Comparison of ENCODE assay signal across 27 cellular contexts in genomic region chr6:167972193-167972592, GRCh38. TPM values are rescaled to one million over a fixed set of nuclear protein-coding genes. Genes with fewer than 3 reads are reported as not detected.
A peak's percentile ranks its signal among the peaks of the same experiment; 100 is the strongest.
DNase-seq lines count a peak whose midpoint lies in the region; ATAC-seq, FAIRE-seq and TF ChIP-seq lines count a peak whose summit lies in the region.
"Had no signal": no experiment of that assay in that cellular context is flagged by ENCODE, and none has a peak within 500 bp of the region (broad histone marks: within the 10 kb centered on the region; RNA-seq: fewer than 3 reads in every experiment).

No MANE protein-coding gene starts in this region.

- H3K36me3 ChIP-seq in HepG2 (replicated peaks in 1 of 2; ENCODE audit: control insufficient read depth in 1 of 2, insufficient read depth in 2 of 2, low read length in 2 of 2) (peaks cover 9 to 30% of the 10 kb centered on the region in 2 experiments), right lobe of liver (peaks cover 0 to 38% (median 10%) of the 10 kb centered on the region in 4 donors), gastrocnemius medialis (peaks cover 0 to 20% of the 10 kb centered on the region in 2 donors), tibial nerve (peaks cover 0 to 30% (median 0%) of the 10 kb centered on the region in 3 donors)

- H3K9ac ChIP-seq in HepG2 (ENCODE audit: insufficient read depth, low read depth, low read length): no peak overlapping the region
- H3K9ac ChIP-seq: BLaER1 treated with 17β-estradiol and CSF1 and Interleukin-3, amounts not matched to agents 10 nM and 100 nM had no signal

- H3K4me3 ChIP-seq in HepG2 (replicated peaks in 1 of 3; ENCODE audit: insufficient read depth in 1 of 3, low read depth in 2 of 3, low read length in 3 of 3) (no peak overlapping the region), right lobe of liver (no peak overlapping the region), gastrocnemius medialis (no peak overlapping the region), tibial nerve (no peak overlapping the region)
- H3K4me3 ChIP-seq: A549; BLaER1 treated with 17β-estradiol and CSF1 and Interleukin-3, amounts not matched to agents 10 nM and 100 nM; HAP-1 had no signal

- H3K27ac ChIP-seq in HepG2 (ENCODE audit: extremely low read length, insufficient read depth, low read length) (no peak overlapping the region), right lobe of liver (no peak overlapping the region), gastrocnemius medialis (peak overlapping the region in 3 of 4 donors; percentile 26 to 73 (median 40)), tibial nerve (no peak overlapping the region)
- H3K27ac ChIP-seq: A549; BLaER1 treated with 17β-estradiol and CSF1 and Interleukin-3, amounts not matched to agents 10 nM and 100 nM had no signal

- no peak overlapping the region for H3K4me3 Mint-ChIP-seq in activated T-helper 17 cell treated with anti-CD3 and anti-CD28 coated beads, Interleukin-2, amount 50 U/mL, for 72 hours
- H3K4me3 Mint-ChIP-seq in glutamatergic neuron (ENCODE audit: unreplicated experiment): no peak overlapping the region
- H3K4me3 Mint-ChIP-seq: CD14-positive monocyte; CD4-positive, alpha-beta T cell; CD8-positive, alpha-beta memory T cell; HFFc6 had no signal

- no peaks in the 10 kb centered on the region for H4K20me1 ChIP-seq in HepG2 (ENCODE audit: insufficient read depth, low read length)

- POLR2A ChIA-PET in HepG2 (lab: Yijun Ruan, JAX): no interaction called here

- no peak for TF ChIP-seq RAD21 in HepG2 (CRISPR knock-in tag; IDR thresholded peaks at IDR 0.05)

- H2AFZ ChIP-seq in HepG2 (ENCODE audit: low read length): no peak overlapping the region

- WGBS in HepG2 (ENCODE audit: low lambda C conversion rate): 98% methylated on average over 10 of the region's 10 CpGs
- WGBS in right lobe of liver (ENCODE audit: insufficient coverage, low coverage, low lambda C conversion rate, missing lambda C conversion rate): 95% methylated on average over 10 of the region's 10 CpGs
- WGBS in tibial nerve, 2 donors: 89 to 95% methylated on average over 10 of the region's 10 CpGs

- in situ Hi-C loops in HepG2 (cut with HindIII; ENCODE audit: extremely low pct_ligation_motif_present, low pct_unique_long_range_greater_than_20kb): no loop called here
- in situ Hi-C loops in gastrocnemius medialis (cut with MboI; ENCODE audit: low sequenced_read_pairs in 4 of 4): no loop called here

- H3K36me3 Mint-ChIP-seq in activated T-helper 17 cell treated with anti-CD3 and anti-CD28 coated beads, Interleukin-2, amount 50 U/mL, for 72 hours (ENCODE audit: low read depth): peaks cover 47% of the 10 kb centered on the region
- H3K36me3 Mint-ChIP-seq in glutamatergic neuron (ENCODE audit: unreplicated experiment): peaks cover 4% of the 10 kb centered on the region
- H3K36me3 Mint-ChIP-seq: CD14-positive monocyte had no signal

- CTCF ChIA-PET in HepG2 (lab: Yijun Ruan, JAX; ENCODE audit: low intra/inter-chr PET ratio, low total read pairs): no interaction called here

- no TSS peak for BruUV-seq in HepG2 (replicated peaks; lab: Mats Ljungman, UMichigan)

- H3K4me1 Mint-ChIP-seq in activated T-helper 17 cell treated with anti-CD3 and anti-CD28 coated beads, Interleukin-2, amount 50 U/mL, for 72 hours: no peaks in the 10 kb centered on the region
- H3K4me1 Mint-ChIP-seq in glutamatergic neuron (ENCODE audit: low read depth, unreplicated experiment): peaks cover 23% of the 10 kb centered on the region
- H3K4me1 Mint-ChIP-seq: CD14-positive monocyte; CD8-positive, alpha-beta memory T cell had no signal

- no peaks in the 10 kb centered on the region for H3K4me1 ChIP-seq in HepG2 (ENCODE audit: insufficient read depth, low read length)
- peaks cover 0 to 5% (median 0%) of the 10 kb centered on the region in 4 donors for H3K4me1 ChIP-seq in right lobe of liver
- peaks cover 2 to 6% of the 10 kb centered on the region in 2 donors for H3K4me1 ChIP-seq in gastrocnemius medialis
- H3K4me1 ChIP-seq in tibial nerve: peaks cover 0 to 15% (median 0%) of the 10 kb centered on the region in 4 donors
- H3K4me1 ChIP-seq: A549, BE2C, HAP-1 had no signal

- FAIRE-seq in HepG2 (lab: Jason Lieb, UNC): no peak
- FAIRE-seq: A549, D721Med, GM12891, GM18507 had no signal

- no peaks in the 10 kb centered on the region for H3K9me3 Mint-ChIP-seq in activated T-helper 17 cell treated with anti-CD3 and anti-CD28 coated beads, Interleukin-2, amount 50 U/mL, for 72 hours
- H3K9me3 Mint-ChIP-seq in glutamatergic neuron (ENCODE audit: unreplicated experiment): peaks cover 10% of the 10 kb centered on the region
- H3K9me3 Mint-ChIP-seq: CD4-positive, alpha-beta T cell; CD8-positive, alpha-beta memory T cell; HFFc6 had no signal

- TF ChIP-seq EP300 in HepG2 (IDR thresholded peaks at IDR 0.05; ENCODE audit: low read depth in 2 of 2, low read length in 2 of 2) (no peak), HepG2 (CRISPR knock-in tag; IDR thresholded peaks at IDR 0.05; ENCODE audit: borderline replicate concordance) (no peak), tibial nerve (IDR thresholded peaks at IDR 0.05) (no peak)

- no peaks in the 10 kb centered on the region for H3K79me2 ChIP-seq in HepG2 (ENCODE audit: insufficient read depth, low read length)

- intact Hi-C loops in HepG2 (cut with micrococcal nuclease; ENCODE audit: unreplicated experiment) (no loop called here), right lobe of liver (cut with DNase I) (no loop called here), gastrocnemius medialis (cut with DNase I; ENCODE audit: low total_unique reads) (no loop called here)

- H3K9me3 ChIP-seq in HepG2 (ENCODE audit: low read length) (no peaks in the 10 kb centered on the region), right lobe of liver (no peaks in the 10 kb centered on the region), gastrocnemius medialis (no peaks in the 10 kb centered on the region), tibial nerve (no peaks in the 10 kb centered on the region)
- H3K9me3 ChIP-seq: A549, BE2C, HAP-1 had no signal

- H3K27me3 Mint-ChIP-seq in activated T-helper 17 cell treated with anti-CD3 and anti-CD28 coated beads, Interleukin-2, amount 50 U/mL, for 72 hours: no peaks in the 10 kb centered on the region
- H3K27me3 Mint-ChIP-seq in glutamatergic neuron (ENCODE audit: unreplicated experiment): peaks cover 12% of the 10 kb centered on the region

- TF ChIP-seq POLR2A in HepG2 (IDR thresholded peaks at IDR 0.05; ENCODE audit: insufficient read depth in 1 of 2, low read depth in 2 of 2, low read length in 2 of 2): no peak
- TF ChIP-seq POLR2A in right lobe of liver (IDR thresholded peaks at IDR 0.05): no peak
- no peak for TF ChIP-seq POLR2A in gastrocnemius medialis (IDR thresholded peaks at IDR 0.05)
- TF ChIP-seq POLR2A in tibial nerve (IDR thresholded peaks at IDR 0.05): no peak

- ATAC-seq in HepG2 (no peak), right lobe of liver (no peak), gastrocnemius medialis (no peak)
- ATAC-seq in activated T-helper 17 cell treated with anti-CD3 and anti-CD28 coated beads, Interleukin-2, amount 50 U/mL, for 72 hours (replicated peaks): no peak
- ATAC-seq: A549 had no signal

- no peak for TF ChIP-seq CTCF in HepG2 (CRISPR knock-in tag; IDR thresholded peaks at IDR 0.05)
- no peak for TF ChIP-seq CTCF in right lobe of liver (IDR thresholded peaks at IDR 0.05)
- TF ChIP-seq CTCF in glutamatergic neuron (IDR thresholded peaks at IDR 0.05; ENCODE audit: partially characterized antibody, unreplicated experiment): no peak
- no peak for TF ChIP-seq CTCF in gastrocnemius medialis (IDR thresholded peaks at IDR 0.05 in 4 of 5, conservative IDR thresholded peaks at IDR 0.05 in 1 of 5)
- TF ChIP-seq CTCF in tibial nerve (IDR thresholded peaks at IDR 0.05): no peak

- no peak for DNase-seq in HepG2 (ENCODE audit: low spot score)
- no peak for DNase-seq in right lobe of liver
- no peak for DNase-seq in glutamatergic neuron
- DNase-seq in gastrocnemius medialis: no peak
- no peak for DNase-seq in KG1 (lab: John Stamatoyannopoulos, UW)
- DNase-seq in kidney glomerular epithelial cell (lab: John Stamatoyannopoulos, UW): no peak
- DNase-seq in tibial nerve (ENCODE audit: low spot score in 2 of 2): no peak
- DNase-seq: 8988T; ACHN; AML-193; BE2C; CD4-positive, alpha-beta T cell; CD8-positive, alpha-beta memory T cell; DMS 273 treated with DMSO at 0.1 percent for 48 hours; DMS79 treated with DMSO at 0.1 percent for 48 hours; GF-D8; HFFc6 had no signal

- H3K27ac Mint-ChIP-seq in activated T-helper 17 cell treated with anti-CD3 and anti-CD28 coated beads, Interleukin-2, amount 50 U/mL, for 72 hours: peak overlapping the region; percentile 48
- peak overlapping the region; percentile 21 for H3K27ac Mint-ChIP-seq in glutamatergic neuron (ENCODE audit: unreplicated experiment)
- H3K27ac Mint-ChIP-seq: CD14-positive monocyte; CD4-positive, alpha-beta T cell; HFFc6 had no signal

- H3K27me3 ChIP-seq in HepG2 (ENCODE audit: control insufficient read depth in 1 of 2, insufficient read depth in 2 of 2, low read length in 2 of 2) (no peaks in the 10 kb centered on the region), right lobe of liver (no peaks in the 10 kb centered on the region), gastrocnemius medialis (no peaks in the 10 kb centered on the region), tibial nerve (no peaks in the 10 kb centered on the region)
- H3K27me3 ChIP-seq: BE2C; BLaER1 treated with 17β-estradiol and CSF1 and Interleukin-3, amounts not matched to agents 10 nM and 100 nM had no signal

- no peak overlapping the region for H3K4me2 ChIP-seq in HepG2 (ENCODE audit: low read depth, low read length)
- H3K4me2 ChIP-seq: A549; BLaER1 treated with 17β-estradiol and CSF1 and Interleukin-3, amounts not matched to agents 10 nM and 100 nM had no signal

RNA-seq across cellular contexts. Expression of gene KIF25, which starts 25.3 kb away (rescaled TPM):
- total RNA-seq in HepG2 (2016; rRNA removed; fragmentation: Illumina TruSeq; extraction: Trizol) (not detected in 2 replicates), right lobe of liver (under 1 TPM in 1 of 6 experiments, not detected in 5; 0.15 TPM), glutamatergic neuron (ENCODE audit: unreplicated experiment) (not detected), gastrocnemius medialis (1 to 10 TPM in 1 of 4 donors, under 1 TPM in 1, not detected in 2; 0.16 to 1.0 TPM), tibial nerve (not detected)
- not detected in 2 replicates for total RNA-seq in HepG2 (2016; cell fraction: cytosol; rRNA removed; fragmentation: Illumina TruSeq; extraction: Trizol; ENCODE audit: low read depth)
- total RNA-seq in HepG2 (2016; cell fraction: insoluble cytoplasmic fraction; rRNA removed; fragmentation: Illumina TruSeq; extraction: Trizol): not detected in 2 replicates
- not detected in 2 replicates for total RNA-seq in HepG2 (2016; cell fraction: membrane; rRNA removed; fragmentation: Illumina TruSeq; extraction: Trizol)
- not detected in 2 replicates for total RNA-seq in HepG2 (2016; cell fraction: nucleus; rRNA removed; fragmentation: Illumina TruSeq; extraction: Trizol)
- not detected in 2 replicates for polyA plus RNA-seq in HepG2 (2011; rRNA removed)
- not detected in 2 replicates for polyA plus RNA-seq in HepG2 (2011; cell fraction: cytosol; rRNA removed)
- not detected in 2 replicates for polyA plus RNA-seq in HepG2 (2011; cell fraction: nucleus; rRNA removed)
- not detected in 2 replicates for polyA plus RNA-seq in HepG2 (2012)
- polyA plus RNA-seq in HepG2 (2016; cell fraction: cytosol; fragmentation: Illumina TruSeq; extraction: Trizol; ENCODE audit: low read depth): not detected in 2 replicates
- polyA plus RNA-seq in HepG2 (2016; cell fraction: insoluble cytoplasmic fraction; fragmentation: Illumina TruSeq; extraction: Trizol; ENCODE audit: low read depth): not detected in 2 replicates
- not detected in 2 replicates for polyA plus RNA-seq in HepG2 (2016; cell fraction: membrane; fragmentation: Illumina TruSeq; extraction: Trizol; ENCODE audit: low read depth)
- not detected in 2 replicates for polyA plus RNA-seq in HepG2 (2016; cell fraction: nucleus; fragmentation: Illumina TruSeq; extraction: Trizol; ENCODE audit: insufficient read depth, low read depth)
- not detected in 2 replicates for polyA minus RNA-seq in HepG2 (2011; rRNA and poly(A)+ RNA removed; ENCODE audit: low replicate concordance)
- not detected in 2 replicates for polyA minus RNA-seq in HepG2 (2011; cell fraction: cytosol; rRNA and poly(A)+ RNA removed)
- polyA minus RNA-seq in HepG2 (2011; cell fraction: nucleus; rRNA and poly(A)+ RNA removed): not detected in 2 replicates
- total RNA-seq in activated T-helper 17 cell treated with anti-CD3 and anti-CD28 coated beads, Interleukin-2, amount 50 U/mL, for 72 hours: 1 to 10 TPM in 1 of 2 donors, not detected in 1; 1.8 TPM
- total RNA-seq: CD4-positive, alpha-beta T cell; CD8-positive, alpha-beta memory T cell; Daoy; G401; HFFc6 had no signal
- polyA plus RNA-seq: CD14-positive monocyte; CD8-positive, alpha-beta memory T cell had no signal

Comparison
In these comparisons a context has a peak if more than half of its experiments do, and no peak if none do; other contexts are left out.
1. H3K27ac ChIP-seq: peak in gastrocnemius medialis (3 of 4); none in HepG2 (single experiment), right lobe of liver (0 of 3) and tibial nerve (0 of 4).